Comparison of ENCODE assay signal across 30 cellular contexts in genomic region chr12:112362309-112362708, GRCh38.
"Had no signal": no experiment of that assay in that cellular context is flagged by ENCODE, and none has a peak within 500 bp of the region (broad histone marks: within the 10 kb centered on the region; RNA-seq: fewer than 3 reads in every experiment).

No MANE protein-coding gene starts in this region.

- H3K36me3 Mint-ChIP-seq: naive B cell; natural killer cell treated with Interleukin-12 subunit alpha and Interleukin-12 subunit beta and Interleukin-15 and Interleukin-18, amount 100 ng/mL, for 72 hours had no signal

- H3K4me3 Mint-ChIP-seq: endodermal cell; mesothelial cell of epicardium; natural killer cell treated with Interleukin-12 subunit alpha and Interleukin-12 subunit beta and Interleukin-15 and Interleukin-18, amount 100 ng/mL, for 72 hours; neural crest cell had no signal

- ATAC-seq: esophagus mucosa; gastrocnemius medialis; left lobe of liver; mucosa of descending colon; natural killer cell treated with Interleukin-12 subunit alpha and Interleukin-12 subunit beta and Interleukin-15 and Interleukin-18, amount 100 ng/mL, for 72 hours; pancreas; sciatic nerve had no signal

- H3K4me1 ChIP-seq: pancreas, vagina had no signal

- FAIRE-seq: pancreas had no signal

- H3K27me3 ChIP-seq: dorsolateral prefrontal cortex, gastrocnemius medialis, neutrophil, pancreas, stomach, thyroid gland, vagina had no signal

- H3K27ac Mint-ChIP-seq: endodermal cell; mesothelial cell of epicardium; natural killer cell treated with Interleukin-12 subunit alpha and Interleukin-12 subunit beta and Interleukin-15 and Interleukin-18, amount 100 ng/mL, for 72 hours had no signal

- H3K27ac ChIP-seq: dorsolateral prefrontal cortex, epithelial cell of prostate, gastrocnemius medialis, neutrophil, pancreas, stomach, vagina had no signal

- H3K27me3 Mint-ChIP-seq: naive B cell; natural killer cell treated with Interleukin-12 subunit alpha and Interleukin-12 subunit beta and Interleukin-15 and Interleukin-18, amount 100 ng/mL, for 72 hours had no signal

- H3K4me3 ChIP-seq: dorsolateral prefrontal cortex, gastrocnemius medialis, lung, mucosa of descending colon, pancreas, smooth muscle cell, stomach, thyroid gland, vagina had no signal

- H3K9me3 Mint-ChIP-seq: endodermal cell; mesothelial cell of epicardium; naive B cell; natural killer cell treated with Interleukin-12 subunit alpha and Interleukin-12 subunit beta and Interleukin-15 and Interleukin-18, amount 100 ng/mL, for 72 hours; neural crest cell had no signal

- H3K36me3 ChIP-seq: gastrocnemius medialis, neutrophil, pancreas, stomach, thyroid gland, vagina had no signal

- DNase-seq: dorsolateral prefrontal cortex; effector CD4-positive, alpha-beta T cell; endodermal cell; foreskin fibroblast; gastrocnemius medialis; head of caudate nucleus; kidney; mesenchymal stem cell; mucosa of descending colon; naive B cell; pancreas; stimulated activated CD4-positive, alpha-beta T cell treated with anti-CD3 and anti-CD28 coated beads, Interleukin-12 subunit alpha, Interleukin-12 subunit beta, amount 100 ng/mL, for 4 hours; stimulated activated CD4-positive, alpha-beta T cell treated with anti-CD3 and anti-CD28 coated beads, Interleukin-1b, Interleukin-23, amount 100 ng/mL, for 48 hours; stimulated activated CD4-positive, alpha-beta T cell treated with anti-CD3 and anti-CD28 coated beads, Interleukin-4, amount 100 ng/mL, for 1 hour; stimulated activated CD8-positive, alpha-beta memory T cell treated with anti-CD3 and anti-CD28 coated beads, Interleukin-4, amount 100 ng/mL, for 48 hours; stimulated activated naive CD4-positive, alpha-beta T cell treated with Interleukin-2 at 50 U/mL for 16 hours; stomach; thyroid gland; trophoblast cell had no signal

- H3K4me2 ChIP-seq: smooth muscle cell had no signal

- H3K9me3 ChIP-seq: gastrocnemius medialis, mucosa of descending colon, neutrophil, pancreas, stomach, thyroid gland, vagina had no signal
